8 cellular contexts compared by ENCODE assay signal in genomic region chr7:29194594-29195417, GRCh38. TPM values are rescaled to one million over a fixed set of nuclear protein-coding genes. Genes with fewer than 3 reads are reported as not detected.
DNase-seq lines count a peak whose midpoint lies in the region; ATAC-seq and TF ChIP-seq lines count a peak whose summit lies in the region.

TSS of gene CHN2 (plus strand) at chr7:29194775.

- H3K27ac ChIP-seq in endodermal cell (ENCODE audit: low read depth, low read length), result no peak within 1 kb of the TSS

- no peaks in the 10 kb centered on the region for H3K9me3 ChIP-seq in endodermal cell (ENCODE audit: control insufficient read depth, low read length)

- H3K36me3 ChIP-seq in endodermal cell (ENCODE audit: control insufficient read depth, insufficient read depth, low read length), result no peaks in the 10 kb centered on the region

- H3K27ac Mint-ChIP-seq in endodermal cell (no peak within 1 kb of the TSS), mesothelial cell of epicardium (no peak within 1 kb of the TSS)

- H3K36me3 Mint-ChIP-seq in endodermal cell (ENCODE audit: low read depth) (no peaks in the 10 kb centered on the region), mesothelial cell of epicardium (no peaks in the 10 kb centered on the region)

- H3K27me3 ChIP-seq in endodermal cell (ENCODE audit: control insufficient read depth, insufficient read depth, low read length, poor library complexity, severe bottlenecking), result peaks cover 37% of the 10 kb centered on the region

- WGBS in endodermal cell (ENCODE audit: insufficient coverage in 1 of 2, insufficient read length in 1 of 2), 2 experiments, result 0% methylated on average over 27 to 88 of the region's 88 CpGs

- H3K4me1 Mint-ChIP-seq in endodermal cell (peaks cover 71% of the 10 kb centered on the region), mesothelial cell of epicardium (peaks cover 26% of the 10 kb centered on the region)

- H3K4me3 Mint-ChIP-seq in endodermal cell, result peak within 1 kb of the TSS; percentile 66
- peak within 1 kb of the TSS; percentile 68 for H3K4me3 Mint-ChIP-seq in mesothelial cell of epicardium

- TF ChIP-seq CTCF in endodermal cell (conservative IDR thresholded peaks at IDR 0.05) (peak; percentile 17), mesothelial cell of epicardium (IDR thresholded peaks at IDR 0.05; ENCODE audit: unreplicated experiment) (no peak)

- H3K9me3 Mint-ChIP-seq in endodermal cell (no peaks in the 10 kb centered on the region), mesothelial cell of epicardium (no peaks in the 10 kb centered on the region)

- peaks cover 59% of the 10 kb centered on the region for H3K27me3 Mint-ChIP-seq in endodermal cell (ENCODE audit: insufficient read depth)
- H3K27me3 Mint-ChIP-seq in mesothelial cell of epicardium (ENCODE audit: low read depth), result peaks cover 53% of the 10 kb centered on the region

- H3K9ac ChIP-seq in endodermal cell (ENCODE audit: extremely low read depth, low read length, poor library complexity, severe bottlenecking), result peak within 1 kb of the TSS; percentile 32

- peaks cover 23% of the 10 kb centered on the region for H3K4me1 ChIP-seq in endodermal cell (ENCODE audit: control insufficient read depth, insufficient read depth, low read length)

- H3K4me3 ChIP-seq in endodermal cell (ENCODE audit: low read length), result peak within 1 kb of the TSS; percentile 83

- DNase-seq in 8988T, result peak; percentile 46
- peak; percentile 53 for DNase-seq in NCI-H2171 treated with DMSO at 0.1 percent for 48 hours (lab: John Stamatoyannopoulos, UW)
- peak; percentile 31 to 34 for DNase-seq in activated CD8-positive, alpha-beta memory T cell treated with anti-CD3 and anti-CD28 coated beads for 4 hours (ENCODE audit: low read depth in 2 of 2)
- peak; percentile 88 for DNase-seq in endodermal cell
- peak; percentile 28 to 66 for DNase-seq in mesothelial cell of epicardium (ENCODE audit: low spot score in 2 of 2, unreplicated experiment in 2 of 2)
- DNase-seq in stimulated activated CD8-positive, alpha-beta memory T cell treated with anti-CD3 and anti-CD28 coated beads, Interleukin-4, amount 100 ng/mL, for 48 hours, result peak; percentile 65
- DNase-seq in OCI-M2 (lab: John Stamatoyannopoulos, UW; ENCODE audit: unreplicated experiment), result no peak

- peak; percentile 54 for ATAC-seq in GM19035 (IDR thresholded peaks at IDR 0.05; ENCODE audit: unreplicated experiment)

RNA-seq across cellular contexts. Expression of gene CHN2, which starts in this region (rescaled TPM):
- total RNA-seq in endodermal cell, result 10 to 100 TPM; 14.0 to 14.1 TPM
- 7.4 TPM for polyA plus RNA-seq in endodermal cell (2013, experiment 1 of 2)
- polyA plus RNA-seq in endodermal cell (2013, experiment 2 of 2), result 7.4 TPM
- total RNA-seq in mesothelial cell of epicardium, result 6.9 to 8.0 TPM (median 7.0 TPM) in 3 replicates
